7 cellular contexts compared by ENCODE assay signal in genomic region chr12:130480231-130480630, GRCh38.
"Had no signal": no experiment of that assay in that cellular context is flagged by ENCODE, and none has a peak within 500 bp of the region (broad histone marks: within the 10 kb centered on the region; RNA-seq: fewer than 3 reads in every experiment).

No MANE protein-coding gene starts in this region.

- DNase-seq: GM23248, GOT3, H9, HCEC 1CT, HFFc6 had no signal

- H3K36me3 ChIP-seq: HAP-1 had no signal

- H3K27ac ChIP-seq: GM23248 had no signal

- H3K9ac ChIP-seq: GM23248 had no signal

- H3K4me1 ChIP-seq: HAP-1 had no signal

- H3K9me3 ChIP-seq: HAP-1 had no signal

- H3K4me3 ChIP-seq: GM23248, GM23338, HAP-1 had no signal

- H3K4me2 ChIP-seq: GM23338 had no signal

- H2AFZ ChIP-seq: GM23248, GM23338 had no signal
